10 cellular contexts compared by ENCODE assay signal in genomic region chr17:48722924-48723554, GRCh38. TPM values are rescaled to one million over a fixed set of nuclear protein-coding genes. Genes with fewer than 3 reads are reported as not detected.
A peak's percentile ranks its signal among the peaks of the same experiment; 100 is the strongest.
DNase-seq lines count a peak whose midpoint lies in the region; ATAC-seq and TF ChIP-seq lines count a peak whose summit lies in the region.
"Had no signal": no experiment of that assay in that cellular context is flagged by ENCODE, and none has a peak within 500 bp of the region (broad histone marks: within the 10 kb centered on the region; RNA-seq: fewer than 3 reads in every experiment).

PRAC2 (plus strand) TSS chr17:48723185; CDS start chr17:48724411, 1,226 bp downstream.

- intact Hi-C loops in left ventricle myocardium inferior (cut with micrococcal nuclease) = no loop called here
- intact Hi-C loops in activated CD8-positive, alpha-beta T cell treated with anti-CD3 and anti-CD28 coated beads for 36 hours (cut with micrococcal nuclease) = loop anchor here (10.0 kb wide), 1 partner anchor 108 kb away; the partner anchor contains the start of genes HOXB7 and HOXB8

- H3K27ac ChIP-seq in left ventricle myocardium inferior (replicated peaks) (no peak within 1 kb of the TSS), right atrium auricular region (no peak within 1 kb of the TSS)

- no peaks in the 10 kb centered on the region for H3K36me3 Mint-ChIP-seq in activated CD8-positive, alpha-beta T cell treated with anti-CD3 and anti-CD28 coated beads for 36 hours (ENCODE audit: low read depth)

- POLR2A ChIA-PET in activated CD8-positive, alpha-beta T cell treated with anti-CD3 and anti-CD28 coated beads for 36 hours (lab: Charles Lee) = interaction anchor here (0.9 kb wide), 1 partner anchor 330 kb away, joined by 3 read pairs; no protein-coding TSS in a partner anchor

- CTCF ChIA-PET in activated CD8-positive, alpha-beta T cell treated with anti-CD3 and anti-CD28 coated beads for 36 hours (lab: Charles Lee) = interaction anchor here (0.7 to 5.0 kb wide), 33 partner anchors 7 to 165 kb away, joined by 3 to 82 read pairs (median 9); partner anchors contain the start of gene TTLL6

- peaks cover 33% of the 10 kb centered on the region for H3K4me1 Mint-ChIP-seq in activated CD8-positive, alpha-beta T cell treated with anti-CD3 and anti-CD28 coated beads for 36 hours (ENCODE audit: low read depth)

- no peaks in the 10 kb centered on the region for H3K9me3 ChIP-seq in left ventricle myocardium inferior (replicated peaks)
- H3K9me3 ChIP-seq in right atrium auricular region = no peaks in the 10 kb centered on the region

- ATAC-seq in activated CD8-positive, alpha-beta T cell treated with anti-CD3 and anti-CD28 coated beads for 36 hours = no peak
- no peak for ATAC-seq in GM21528 (IDR thresholded peaks at IDR 0.05; ENCODE audit: low FRiP score, unreplicated experiment)
- ATAC-seq in GM21619 (IDR thresholded peaks at IDR 0.05; ENCODE audit: unreplicated experiment) = no peak
- no peak for ATAC-seq in HG03457 (IDR thresholded peaks at IDR 0.05; ENCODE audit: unreplicated experiment)
- ATAC-seq in HG02840 (IDR thresholded peaks at IDR 0.05; ENCODE audit: low FRiP score, unreplicated experiment) = no peak

- H3K36me3 ChIP-seq in left ventricle myocardium inferior (no peaks in the 10 kb centered on the region), right atrium auricular region (no peaks in the 10 kb centered on the region)

- no peak for TF ChIP-seq CTCF in left ventricle myocardium inferior (IDR thresholded peaks at IDR 0.05; ENCODE audit: borderline replicate concordance)
- TF ChIP-seq CTCF in right atrium auricular region (IDR thresholded peaks at IDR 0.05) = no peak
- TF ChIP-seq CTCF in activated CD8-positive, alpha-beta T cell treated with anti-CD3 and anti-CD28 coated beads for 36 hours (IDR thresholded peaks at IDR 0.05) = no peak

- peak within 1 kb of the TSS; percentile 24 for H3K4me3 Mint-ChIP-seq in activated CD8-positive, alpha-beta T cell treated with anti-CD3 and anti-CD28 coated beads for 36 hours

- no peaks in the 10 kb centered on the region for H3K9me3 Mint-ChIP-seq in activated CD8-positive, alpha-beta T cell treated with anti-CD3 and anti-CD28 coated beads for 36 hours

- H3K27ac Mint-ChIP-seq in activated CD8-positive, alpha-beta T cell treated with anti-CD3 and anti-CD28 coated beads for 36 hours = no peak within 1 kb of the TSS

- peak within 1 kb of the TSS; percentile 22 for H3K4me3 ChIP-seq in left ventricle myocardium inferior
- no peak within 1 kb of the TSS for H3K4me3 ChIP-seq in right atrium auricular region

- DNase-seq in left ventricle myocardium inferior (no peak), right atrium auricular region (ENCODE audit: low spot score) (no peak), left kidney (ENCODE audit: low read depth, low spot score) (peak; percentile 49)
- DNase-seq in activated CD8-positive, alpha-beta T cell treated with anti-CD3 and anti-CD28 coated beads for 36 hours = no peak
- DNase-seq: activated CD4-positive, alpha-beta T cell treated with anti-CD3 and anti-CD28 coated beads, Interleukin-2, amount 50 U/mL, for 48 hours; NK-92 treated with Interleukin-12 subunit alpha and Interleukin-12 subunit beta, amount 100 ng/mL, for 24 hours had no signal

- peaks cover 92% of the 10 kb centered on the region for H3K27me3 Mint-ChIP-seq in activated CD8-positive, alpha-beta T cell treated with anti-CD3 and anti-CD28 coated beads for 36 hours

- H3K4me1 ChIP-seq in left ventricle myocardium inferior (peaks cover 43% of the 10 kb centered on the region), right atrium auricular region (peaks cover 0 to 38% of the 10 kb centered on the region in 2 donors)

- H3K27me3 ChIP-seq in left ventricle myocardium inferior (ENCODE audit: low read depth) = peaks cover 100% of the 10 kb centered on the region
- peaks cover 77 to 93% of the 10 kb centered on the region in 2 donors for H3K27me3 ChIP-seq in right atrium auricular region

RNA-seq across cellular contexts. Expression of gene PRAC2, which starts in this region (rescaled TPM):
- total RNA-seq in left ventricle myocardium inferior (not detected), right atrium auricular region (not detected)
- not detected for total RNA-seq in activated CD8-positive, alpha-beta T cell treated with anti-CD3 and anti-CD28 coated beads for 36 hours
